Comparison of ENCODE assay signal across 4 cellular contexts in genomic region chr12:54106803-54107202, GRCh38. TPM values are rescaled to one million over a fixed set of nuclear protein-coding genes. Genes with fewer than 3 reads are reported as not detected.
"Had no signal": no experiment of that assay in that cellular context is flagged by ENCODE, and none has a peak within 500 bp of the region (broad histone marks: within the 10 kb centered on the region; RNA-seq: fewer than 3 reads in every experiment).

No MANE protein-coding gene starts in this region.

RNA-seq across cellular contexts. Expression of gene HOXC4, which starts 53.2 kb away (rescaled TPM):
- total RNA-seq: activated CD4-positive, alpha-beta T cell treated with anti-CD3 and anti-CD28 coated beads, Interleukin-2, amount 10 ng/mL, durations not matched to agents 7 days and 5 days; bronchial epithelial cell; chondrocyte; dermis microvascular lymphatic vessel endothelial cell had no signal
